8 cellular contexts compared by ENCODE assay signal in genomic region chr11:115222218-115222862, GRCh38.
DNase-seq lines count a peak whose midpoint lies in the region; ATAC-seq lines count a peak whose summit lies in the region.

No MANE protein-coding gene starts in this region.

- no peak overlapping the region for H3K4me3 ChIP-seq in effector memory CD4-positive, alpha-beta T cell (ENCODE audit: insufficient read depth, low read depth, low read length, poor library complexity, severe bottlenecking)

- DNase-seq in activated CD4-positive, alpha-beta T cell treated with anti-CD3 and anti-CD28 coated beads for 48 hours, result peak; percentile 16
- no peak for DNase-seq in activated CD4-positive, alpha-beta T cell treated with anti-CD3 and anti-CD28 coated beads for 1 hour
- peak; percentile 94 for DNase-seq in HT1080 (ENCODE audit: low read depth)
- peak; percentile 91 for DNase-seq in SW480 (ENCODE audit: low spot score)
- DNase-seq in islet precursor cell, result peak; percentile 60
- DNase-seq in SIG-M5 (lab: John Stamatoyannopoulos, UW), result no peak
- no peak for DNase-seq in effector memory CD4-positive, alpha-beta T cell

- H3K27ac ChIP-seq in effector memory CD4-positive, alpha-beta T cell (ENCODE audit: insufficient read depth, low read length, poor library complexity, severe bottlenecking), result no peak overlapping the region

- no peaks in the 10 kb centered on the region for H3K27me3 ChIP-seq in effector memory CD4-positive, alpha-beta T cell (replicated peaks; ENCODE audit: control insufficient read depth, insufficient read depth, low read length, poor library complexity, severe bottlenecking)

- H3K36me3 ChIP-seq in effector memory CD4-positive, alpha-beta T cell (ENCODE audit: control insufficient read depth, insufficient read depth, low read length), result no peaks in the 10 kb centered on the region

- ATAC-seq in GM21529 (IDR thresholded peaks at IDR 0.05; ENCODE audit: unreplicated experiment), result peak; percentile 93

- no peaks in the 10 kb centered on the region for H3K4me1 ChIP-seq in effector memory CD4-positive, alpha-beta T cell (ENCODE audit: control insufficient read depth, insufficient read depth, low read length, poor library complexity, severe bottlenecking)

- no peaks in the 10 kb centered on the region for H3K9me3 ChIP-seq in effector memory CD4-positive, alpha-beta T cell (ENCODE audit: control insufficient read depth, low read length)

Comparison
In these comparisons a context has a peak if more than half of its experiments do, and no peak if none do; other contexts are left out.
1. DNase-seq: peak in activated CD4-positive, alpha-beta T cell treated with anti-CD3 and anti-CD28 coated beads for 48 hours (single experiment), HT1080 (single experiment), SW480 (single experiment) and islet precursor cell (single experiment); none in activated CD4-positive, alpha-beta T cell treated with anti-CD3 and anti-CD28 coated beads for 1 hour (single experiment), SIG-M5 (single experiment) and effector memory CD4-positive, alpha-beta T cell (0 of 3).